In the genomic region with DNA sequence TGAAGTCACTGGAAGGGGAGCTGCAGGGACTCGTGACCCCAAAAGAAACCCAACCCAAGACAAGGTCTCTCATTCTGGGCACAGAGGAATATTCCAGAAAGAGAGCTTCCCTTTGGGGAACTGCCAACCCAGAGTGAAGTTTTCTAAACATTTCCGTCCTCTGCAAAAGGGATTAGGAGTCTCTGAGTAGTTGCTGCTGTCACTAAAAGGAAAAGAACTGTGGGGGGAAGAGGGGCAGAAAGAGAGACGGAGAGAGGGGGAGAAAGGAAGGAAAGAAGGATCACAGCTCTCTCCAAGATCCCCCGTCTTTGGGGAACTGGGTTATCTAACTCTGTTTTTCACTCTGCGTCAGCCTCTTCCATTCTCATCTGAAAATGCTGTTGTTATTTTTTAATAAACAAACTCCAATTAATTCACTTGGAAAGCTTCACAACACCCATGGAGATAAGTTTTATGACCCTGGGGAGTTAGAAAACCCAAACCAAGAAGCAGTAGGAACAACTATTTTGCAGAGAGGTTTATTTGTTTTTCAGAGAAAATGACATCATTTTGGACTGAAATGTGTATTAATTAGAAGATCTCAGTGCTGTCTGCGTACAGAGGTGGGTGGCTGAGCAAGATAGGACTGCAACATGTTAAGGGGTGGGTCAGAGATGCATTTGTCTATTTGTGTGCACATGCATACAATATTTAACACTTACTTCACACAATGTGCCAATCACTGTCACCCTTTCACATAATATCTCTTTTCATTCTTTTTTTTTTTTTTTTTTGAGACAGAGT, we compare ENCODE assay signal across 19 cellular contexts. TPM values are rescaled to one million over a fixed set of nuclear protein-coding genes. Genes with fewer than 3 reads are reported as not detected.
DNase-seq lines count a peak whose midpoint lies in the region; ATAC-seq and TF ChIP-seq lines count a peak whose summit lies in the region.
"Had no signal": no experiment of that assay in that cellular context is flagged by ENCODE, and none has a peak within 500 bp of the region (broad histone marks: within the 10 kb centered on the region; RNA-seq: fewer than 3 reads in every experiment).

No MANE protein-coding gene starts in this region.

- POLR2A ChIA-PET in Panc1 (lab: Charles Lee), result no interaction called here

- CTCF ChIA-PET in Panc1 (lab: Charles Lee), result interaction anchor here (1.0 kb wide), 1 partner anchor 24 kb away, joined by 3 read pairs; no protein-coding TSS in a partner anchor

- in situ Hi-C loops in Panc1 (cut with HindIII; ENCODE audit: low pct_unique_long_range_greater_than_20kb, low sequenced_read_pairs), result no loop called here

- DNase-seq in Panc1 (ENCODE audit: low read depth, low spot score) (no peak), fibroblast of villous mesenchyme (ENCODE audit: low read depth) (peak; percentile 59), cerebellar cortex (ENCODE audit: low spot score) (no peak), left colon (no peak)
- DNase-seq: activated B cell treated with CpG ODN at 0.5 μM for 24 hours; activated CD8-positive, alpha-beta T cell treated with anti-CD3 and anti-CD28 coated beads, Interleukin-2, amount 10 ng/mL, durations not matched to agents 7 days and 5 days; activated naive CD8-positive, alpha-beta T cell treated with anti-CD3 and anti-CD28 coated beads for 36 hours; HFFc6; MM.1S; NCI-H446; SHP77 treated with DMSO at 0.1 percent for 48 hours; stimulated activated naive B cell treated with anti-CD40 and anti-IgM and Interleukin-4, amounts not matched to agents 10 μg/mL and 1 μg/mL and 100 μg/mL, for 72 hours; T-helper 2 cell had no signal

- no peak for TF ChIP-seq CTCF in Panc1 (IDR thresholded peaks at IDR 0.05)
- no peak for TF ChIP-seq CTCF in fibroblast of villous mesenchyme (IDR thresholded peaks at IDR 0.05; ENCODE audit: insufficient read depth, low read depth, low read length)

- H3K4me1 ChIP-seq in Panc1 (ENCODE audit: control insufficient read depth, insufficient read depth, low read length) (peaks cover 21% of the 10 kb centered on the region), mucosa of rectum (ENCODE audit: control insufficient read depth in 2 of 2, insufficient read depth in 2 of 2, low read length in 2 of 2) (peaks cover 7% of the 10 kb centered on the region in 2 donors), subcutaneous abdominal adipose tissue (ENCODE audit: control insufficient read depth in 5 of 5, insufficient read depth in 5 of 5, low read length in 5 of 5) (peaks cover 7 to 32% (median 22%) of the 10 kb centered on the region in 5 donors)

- H3K36me3 ChIP-seq in Panc1 (ENCODE audit: control insufficient read depth, insufficient read depth, low read length) (no peaks in the 10 kb centered on the region), mucosa of rectum (ENCODE audit: control insufficient read depth in 2 of 2, insufficient read depth in 2 of 2, low read length in 2 of 2) (no peaks in the 10 kb centered on the region), subcutaneous abdominal adipose tissue (ENCODE audit: control insufficient read depth in 5 of 5, insufficient read depth in 5 of 5, low read length in 5 of 5) (no peaks in the 10 kb centered on the region)

- intact Hi-C loops in Panc1 (cut with micrococcal nuclease; ENCODE audit: unreplicated experiment), result loop anchor here (5.0 kb wide), 1 partner anchor 123 kb away; no protein-coding TSS in a partner anchor
- intact Hi-C loops in left colon (cut with DNase I, micrococcal nuclease), result loop anchor here in 1 of 2 donors (10.0 kb wide), 1 partner anchor 125 kb away; a partner anchor contains a TSS

- BruUV-seq in Panc1 (replicated peaks; lab: Mats Ljungman, UMichigan), result no TSS peak

- no peak overlapping the region for H3K4me3 ChIP-seq in Panc1 (ENCODE audit: low read depth in 2 of 2, low read length in 2 of 2)
- peak overlapping the region; percentile 1 for H3K4me3 ChIP-seq in fibroblast of villous mesenchyme (ENCODE audit: low read depth, low read length)
- no peak overlapping the region for H3K4me3 ChIP-seq in mucosa of rectum (ENCODE audit: low read length in 2 of 2)
- peak overlapping the region in 1 of 5 donors; percentile 8 for H3K4me3 ChIP-seq in subcutaneous abdominal adipose tissue (ENCODE audit: low read depth in 1 of 5, low read length in 5 of 5)

- H3K9ac ChIP-seq in mucosa of rectum (ENCODE audit: low read depth in 1 of 2, low read length in 2 of 2) (no peak overlapping the region), subcutaneous abdominal adipose tissue (ENCODE audit: low read length in 5 of 5) (peak overlapping the region in 2 of 5 donors; percentile 16 to 63)

- H3K27ac ChIP-seq in Panc1 (ENCODE audit: low read length) (peak overlapping the region; percentile 62), mucosa of rectum (ENCODE audit: low read depth in 2 of 2, low read length in 2 of 2) (peak overlapping the region; percentile 49 to 55), subcutaneous abdominal adipose tissue (ENCODE audit: low read depth, low read length) (peak overlapping the region; percentile 51)

- ATAC-seq in Panc1 (no peak), HG03354 (IDR thresholded peaks at IDR 0.05; ENCODE audit: poor library complexity, severe bottlenecking, unreplicated experiment) (no peak), left colon (no peak), GM21529 (IDR thresholded peaks at IDR 0.05; ENCODE audit: unreplicated experiment) (no peak)
- ATAC-seq: activated CD8-positive, alpha-beta T cell treated with anti-CD3 and anti-CD28 coated beads, Interleukin-2, amount 10 ng/mL, durations not matched to agents 7 days and 5 days; HepG2; stimulated activated naive B cell treated with anti-CD40 and anti-IgM and Interleukin-4, amounts not matched to agents 10 μg/mL and 1 μg/mL and 100 μg/mL, for 72 hours had no signal

- H3K9me3 ChIP-seq in Panc1 (ENCODE audit: control insufficient read depth, insufficient read depth, low read depth, low read length), result no peaks in the 10 kb centered on the region
- H3K9me3 ChIP-seq in mucosa of rectum (ENCODE audit: control insufficient read depth in 2 of 2, low read length in 2 of 2), result no peaks in the 10 kb centered on the region
- H3K9me3 ChIP-seq in subcutaneous abdominal adipose tissue (ENCODE audit: control insufficient read depth in 5 of 5, low read length in 5 of 5), result no peaks in the 10 kb centered on the region

- H3K27me3 ChIP-seq in Panc1 (ENCODE audit: control insufficient read depth, insufficient read depth, low read length) (no peaks in the 10 kb centered on the region), mucosa of rectum (ENCODE audit: control insufficient read depth in 2 of 2, insufficient read depth in 2 of 2, low read length in 2 of 2) (peaks cover 0 to 3% of the 10 kb centered on the region in 2 donors), subcutaneous abdominal adipose tissue (ENCODE audit: control insufficient read depth in 5 of 5, insufficient read depth in 4 of 5, low read length in 5 of 5) (no peaks in the 10 kb centered on the region)

RNA-seq across cellular contexts. Expression of a gene that starts 0.9 kb away (rescaled TPM):
- total RNA-seq in Panc1 (2021; ENCODE audit: unreplicated experiment), result 1.1 TPM
- 0.70 TPM for polyA plus RNA-seq in Panc1 (2012; ENCODE audit: insufficient read length)
- not detected in 2 replicates for total RNA-seq in fibroblast of villous mesenchyme
- not detected for total RNA-seq in left colon
- total RNA-seq: activated B cell treated with CpG ODN at 0.5 μM for 24 hours; activated CD8-positive, alpha-beta T cell treated with anti-CD3 and anti-CD28 coated beads, Interleukin-2, amount 10 ng/mL, durations not matched to agents 7 days and 5 days; activated naive CD8-positive, alpha-beta T cell treated with anti-CD3 and anti-CD28 coated beads for 36 hours; activated T-helper 1 cell treated with anti-CD3 and anti-CD28 coated beads, Interleukin-12 subunit alpha, Interleukin-12 subunit beta, Interleukin-2, Interleukin-4 antibody, amounts not matched to agents 30 ng/mL and 10 ng/mL and 1 ng/mL, durations not matched to agents 14 hours and 24 hours and 36 hours; HepG2; HFFc6 had no signal
- polyA plus RNA-seq: HepG2 had no signal
